Comparison of ENCODE assay signal across 33 cellular contexts in genomic region chr10:123509338-123509737, GRCh38.
"Had no signal": no experiment of that assay in that cellular context is flagged by ENCODE, and none has a peak within 500 bp of the region (broad histone marks: within the 10 kb centered on the region; RNA-seq: fewer than 3 reads in every experiment).

No MANE protein-coding gene starts in this region.

- H3K4me1 Mint-ChIP-seq: activated CD4-positive, alpha-beta memory T cell treated with anti-CD3 and anti-CD28 coated beads, Interleukin-2, amount 10 ng/mL, durations not matched to agents 7 days and 5 days; activated CD4-positive, alpha-beta T cell treated with anti-CD3 and anti-CD28 coated beads, Interleukin-2, amount 10 ng/mL, durations not matched to agents 7 days and 5 days; activated naive CD4-positive, alpha-beta T cell treated with anti-CD3 and anti-CD28 coated beads, Interleukin-2, amount 10 ng/mL, durations not matched to agents 7 days and 5 days; activated naive CD8-positive, alpha-beta T cell treated with anti-CD3 and anti-CD28 coated beads, Interleukin-2, amount 10 ng/mL, durations not matched to agents 7 days and 5 days; central memory CD8-positive, alpha-beta T cell; T-helper 17 cell had no signal

- H3K9me3 ChIP-seq: ascending aorta, breast epithelium, esophagus muscularis mucosa, gastrocnemius medialis, heart left ventricle had no signal

- H3K36me3 Mint-ChIP-seq: activated naive CD4-positive, alpha-beta T cell treated with anti-CD3 and anti-CD28 coated beads, Interleukin-2, amount 10 ng/mL, durations not matched to agents 7 days and 5 days; activated naive CD4-positive, alpha-beta T cell treated with anti-CD3 and anti-CD28 coated beads, Interleukin-2, amount 50 U/mL, for 72 hours; activated naive CD8-positive, alpha-beta T cell treated with anti-CD3 and anti-CD28 coated beads, Interleukin-2, amount 10 ng/mL, durations not matched to agents 7 days and 5 days; brain; WTC11 had no signal

- H3K36me3 ChIP-seq: ascending aorta, breast epithelium, cardiac muscle cell, esophagus muscularis mucosa, gastrocnemius medialis, heart left ventricle had no signal

- H3K4me3 ChIP-seq: ascending aorta, breast epithelium, cardiac muscle cell, esophagus muscularis mucosa, gastrocnemius medialis, heart left ventricle had no signal

- H3K9me3 Mint-ChIP-seq: activated CD4-positive, alpha-beta memory T cell treated with anti-CD3 and anti-CD28 coated beads, Interleukin-2, amount 10 ng/mL, durations not matched to agents 7 days and 5 days; activated CD4-positive, alpha-beta T cell treated with anti-CD3 and anti-CD28 coated beads, Interleukin-2, amount 10 ng/mL, durations not matched to agents 7 days and 5 days; activated naive CD4-positive, alpha-beta T cell treated with anti-CD3 and anti-CD28 coated beads, Interleukin-2, amount 10 ng/mL, durations not matched to agents 7 days and 5 days; activated naive CD4-positive, alpha-beta T cell treated with anti-CD3 and anti-CD28 coated beads, Interleukin-2, amount 50 U/mL, for 72 hours; activated naive CD8-positive, alpha-beta T cell treated with anti-CD3 and anti-CD28 coated beads, Interleukin-2, amount 10 ng/mL, durations not matched to agents 7 days and 5 days; activated T-cell treated with anti-CD3 and anti-CD28 coated beads, Interleukin-2, amount 50 U/mL, for 24 hours; activated T-cell treated with anti-CD3 and anti-CD28 coated beads, Interleukin-2, amount 50 U/mL, for 72 hours; central memory CD8-positive, alpha-beta T cell; effector memory CD8-positive, alpha-beta T cell; T-helper 2 cell treated with Interferon-gamma antibody and Interleukin-4, amounts not matched to agents 5 μg/mL and 100 μg/mL, for 36 hours had no signal

- H3K27ac ChIP-seq: ascending aorta, breast epithelium, cardiac muscle cell, esophagus muscularis mucosa, foreskin keratinocyte, gastrocnemius medialis, heart left ventricle had no signal

- H3K27ac Mint-ChIP-seq: activated CD4-positive, alpha-beta memory T cell treated with anti-CD3 and anti-CD28 coated beads, Interleukin-2, amount 10 ng/mL, durations not matched to agents 7 days and 5 days; activated CD4-positive, alpha-beta T cell treated with anti-CD3 and anti-CD28 coated beads, Interleukin-2, amount 10 ng/mL, durations not matched to agents 7 days and 5 days; activated naive CD4-positive, alpha-beta T cell treated with anti-CD3 and anti-CD28 coated beads, Interleukin-2, amount 10 ng/mL, durations not matched to agents 7 days and 5 days; activated naive CD4-positive, alpha-beta T cell treated with anti-CD3 and anti-CD28 coated beads, Interleukin-2, amount 50 U/mL, for 72 hours; activated naive CD8-positive, alpha-beta T cell treated with anti-CD3 and anti-CD28 coated beads, Interleukin-2, amount 10 ng/mL, durations not matched to agents 7 days and 5 days; activated T-cell treated with anti-CD3 and anti-CD28 coated beads, Interleukin-2, amount 50 U/mL, for 24 hours; activated T-cell treated with anti-CD3 and anti-CD28 coated beads, Interleukin-2, amount 50 U/mL, for 72 hours; brain; effector memory CD8-positive, alpha-beta T cell; T-helper 17 cell; T-helper 2 cell treated with Interferon-gamma antibody and Interleukin-4, amounts not matched to agents 5 μg/mL and 100 μg/mL, for 36 hours; WTC11 had no signal

- ATAC-seq: activated naive CD4-positive, alpha-beta T cell treated with anti-CD3 and anti-CD28 coated beads, Interleukin-2, amount 50 U/mL, for 72 hours; activated T-cell treated with anti-CD3 and anti-CD28 coated beads, Interleukin-2, amount 50 U/mL, for 72 hours; effector memory CD8-positive, alpha-beta T cell; foreskin keratinocyte; gastrocnemius medialis; heart left ventricle; T-helper 17 cell; WTC11 had no signal

- H3K4me1 ChIP-seq: ascending aorta, breast epithelium, esophagus muscularis mucosa, foreskin keratinocyte, gastrocnemius medialis, heart left ventricle had no signal

- H3K4me3 Mint-ChIP-seq: activated CD4-positive, alpha-beta memory T cell treated with anti-CD3 and anti-CD28 coated beads, Interleukin-2, amount 10 ng/mL, durations not matched to agents 7 days and 5 days; activated CD4-positive, alpha-beta T cell treated with anti-CD3 and anti-CD28 coated beads, Interleukin-2, amount 10 ng/mL, durations not matched to agents 7 days and 5 days; activated naive CD4-positive, alpha-beta T cell treated with anti-CD3 and anti-CD28 coated beads, Interleukin-2, amount 10 ng/mL, durations not matched to agents 7 days and 5 days; activated naive CD8-positive, alpha-beta T cell treated with anti-CD3 and anti-CD28 coated beads, Interleukin-2, amount 10 ng/mL, durations not matched to agents 7 days and 5 days; activated T-cell treated with anti-CD3 and anti-CD28 coated beads, Interleukin-2, amount 50 U/mL, for 24 hours; activated T-cell treated with anti-CD3 and anti-CD28 coated beads, Interleukin-2, amount 50 U/mL, for 72 hours; brain; central memory CD8-positive, alpha-beta T cell; effector memory CD8-positive, alpha-beta T cell; T-helper 17 cell; T-helper 2 cell treated with Interferon-gamma antibody and Interleukin-4, amounts not matched to agents 5 μg/mL and 100 μg/mL, for 36 hours; WTC11 had no signal

- H3K27me3 ChIP-seq: ascending aorta, breast epithelium, cardiac muscle cell, gastrocnemius medialis had no signal

- DNase-seq: activated CD4-positive, alpha-beta memory T cell treated with anti-CD3 and anti-CD28 coated beads, Interleukin-2, amount 10 ng/mL, durations not matched to agents 7 days and 5 days; activated CD4-positive, alpha-beta T cell treated with anti-CD3 and anti-CD28 coated beads for 1 hour; activated CD4-positive, alpha-beta T cell treated with anti-CD3 and anti-CD28 coated beads for 4 hours; activated CD4-positive, alpha-beta T cell treated with anti-CD3 and anti-CD28 coated beads, Interleukin-2, amount 10 ng/mL, durations not matched to agents 7 days and 5 days; activated CD4-positive, alpha-beta T cell treated with anti-CD3 and anti-CD28 coated beads, Interleukin-2, amount 50 U/mL, for 4 hours; activated CD8-positive, alpha-beta memory T cell treated with anti-CD3 and anti-CD28 coated beads, Interleukin-2, amount 50 U/mL, for 48 hours; activated gamma-delta T cell; activated naive CD4-positive, alpha-beta T cell; activated naive CD4-positive, alpha-beta T cell treated with anti-CD3 and anti-CD28 coated beads, Interleukin-2, amount 10 ng/mL, durations not matched to agents 7 days and 5 days; activated naive CD8-positive, alpha-beta T cell treated with anti-CD3 and anti-CD28 coated beads, Interleukin-2, amount 10 ng/mL, durations not matched to agents 7 days and 5 days; activated T-cell treated with anti-CD3 and anti-CD28 coated beads for 4 hours; activated T-cell treated with anti-CD3 and anti-CD28 coated beads, Interleukin-2, amount 50 U/mL, for 24 hours; activated T-cell treated with anti-CD3 and anti-CD28 coated beads, Interleukin-2, amount 50 U/mL, for 72 hours; cortex of kidney; dermis blood vessel endothelial cell; effector CD4-positive, alpha-beta T cell; effector memory CD8-positive, alpha-beta T cell; erythroblast; foreskin keratinocyte; gastrocnemius medialis; glutamatergic neuron; heart left ventricle; T-helper 1 cell; T-helper 17 cell had no signal

- H3K27me3 Mint-ChIP-seq: activated naive CD8-positive, alpha-beta T cell treated with anti-CD3 and anti-CD28 coated beads, Interleukin-2, amount 10 ng/mL, durations not matched to agents 7 days and 5 days; T-helper 17 cell had no signal
